1 cellular context compared by ENCODE assay signal in genomic region chr20:50464026-50464724, GRCh38.
A peak's percentile ranks its signal among the peaks of the same experiment; 100 is the strongest.
TF ChIP-seq lines count a peak whose summit lies in the region.

No MANE protein-coding gene starts in this region.

TF ChIP-seq in HepG2, 621 proteins besides CTCF, POLR2A, EP300 and RAD21 (continued from another document and continues in another):
- TF ChIP-seq, protein P1, sequence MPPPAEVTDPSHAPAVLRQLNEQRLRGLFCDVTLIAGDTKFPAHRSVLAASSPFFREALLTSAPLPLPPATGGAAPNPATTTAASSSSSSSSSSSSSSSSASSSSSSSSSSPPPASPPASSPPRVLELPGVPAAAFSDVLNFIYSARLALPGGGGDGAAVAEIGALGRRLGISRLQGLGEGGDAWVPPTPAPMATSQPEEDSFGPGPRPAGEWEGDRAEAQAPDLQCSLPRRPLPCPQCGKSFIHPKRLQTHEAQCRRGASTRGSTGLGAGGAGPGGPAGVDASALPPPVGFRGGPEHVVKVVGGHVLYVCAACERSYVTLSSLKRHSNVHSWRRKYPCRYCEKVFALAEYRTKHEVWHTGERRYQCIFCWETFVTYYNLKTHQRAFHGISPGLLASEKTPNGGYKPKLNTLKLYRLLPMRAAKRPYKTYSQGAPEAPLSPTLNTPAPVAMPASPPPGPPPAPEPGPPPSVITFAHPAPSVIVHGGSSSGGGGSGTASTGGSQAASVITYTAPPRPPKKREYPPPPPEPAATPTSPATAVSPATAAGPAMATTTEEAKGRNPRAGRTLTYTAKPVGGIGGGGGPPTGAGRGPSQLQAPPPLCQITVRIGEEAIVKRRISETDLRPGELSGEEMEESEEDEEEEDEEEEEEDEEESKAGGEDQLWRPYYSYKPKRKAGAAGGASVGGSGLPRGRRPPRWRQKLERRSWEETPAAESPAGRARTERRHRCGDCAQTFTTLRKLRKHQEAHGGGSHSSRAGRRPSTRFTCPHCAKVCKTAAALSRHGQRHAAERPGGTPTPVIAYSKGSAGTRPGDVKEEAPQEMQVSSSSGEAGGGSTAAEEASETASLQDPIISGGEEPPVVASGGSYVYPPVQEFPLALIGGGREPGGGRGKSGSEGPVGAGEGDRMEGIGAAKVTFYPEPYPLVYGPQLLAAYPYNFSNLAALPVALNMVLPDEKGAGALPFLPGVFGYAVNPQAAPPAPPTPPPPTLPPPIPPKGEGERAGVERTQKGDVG (CRISPR knock-in tag; IDR thresholded peaks at IDR 0.05; ENCODE audit: borderline replicate concordance): peak; percentile 47; the same call in 1 of the 2 replicates
- no peak for TF ChIP-seq ZNF773 (CRISPR knock-in tag; IDR thresholded peaks at IDR 0.05; ENCODE audit: borderline replicate concordance)
- TF ChIP-seq THYN1 (CRISPR knock-in tag; IDR thresholded peaks at IDR 0.05; ENCODE audit: borderline replicate concordance, low read depth): no peak
- peak; percentile 55; the same call in 1 of the 2 replicates for TF ChIP-seq ZNF362 (CRISPR knock-in tag; IDR thresholded peaks at IDR 0.05; ENCODE audit: borderline replicate concordance)
- no peak for TF ChIP-seq MATR3 (CRISPR knock-in tag; IDR thresholded peaks at IDR 0.05)
- TF ChIP-seq ZNF282 (IDR thresholded peaks at IDR 0.05; ENCODE audit: partially characterized antibody): no peak
- TF ChIP-seq UBTF (CRISPR knock-in tag; IDR thresholded peaks at IDR 0.05): peak; percentile 58; the same call in 1 of the 2 replicates
- TF ChIP-seq MTF2 (CRISPR knock-in tag; IDR thresholded peaks at IDR 0.05; ENCODE audit: borderline replicate concordance): no peak
- no peak for TF ChIP-seq SIN3B (IDR thresholded peaks at IDR 0.05; ENCODE audit: low read length)
- peak; percentile 88 for TF ChIP-seq NRL (CRISPR knock-in tag; IDR thresholded peaks at IDR 0.05; ENCODE audit: borderline replicate concordance)
- no peak for TF ChIP-seq ZNF224 (CRISPR knock-in tag; IDR thresholded peaks at IDR 0.05)
- no peak for TF ChIP-seq ZBTB1 (CRISPR knock-in tag; IDR thresholded peaks at IDR 0.05; ENCODE audit: borderline replicate concordance)
- no peak for TF ChIP-seq ETS1 (CRISPR knock-in tag; IDR thresholded peaks at IDR 0.05)
- TF ChIP-seq SP5 (CRISPR knock-in tag; IDR thresholded peaks at IDR 0.05; ENCODE audit: borderline replicate concordance, low read depth): no peak
- TF ChIP-seq IKZF5 (CRISPR knock-in tag; IDR thresholded peaks at IDR 0.05): 0 out of 2 replicates have a peak, but pooled peaks have one; percentile 20
- TF ChIP-seq FOXK2 (IDR thresholded peaks at IDR 0.05): no peak
- no peak for TF ChIP-seq TBL1XR1 (IDR thresholded peaks at IDR 0.05; ENCODE audit: borderline replicate concordance, low read length, partially characterized antibody)
- no peak for TF ChIP-seq SP1 (IDR thresholded peaks at IDR 0.05)
- 0 out of 2 replicates have a peak, but pooled peaks have one; percentile 12 for TF ChIP-seq SP1 (CRISPR knock-in tag; IDR thresholded peaks at IDR 0.05)
- TF ChIP-seq ZMYM3 (CRISPR knock-in tag; IDR thresholded peaks at IDR 0.05): peak; percentile 99
- no peak for TF ChIP-seq SIX4 (CRISPR knock-in tag; IDR thresholded peaks at IDR 0.05)
- no peak for TF ChIP-seq HNRNPLL (IDR thresholded peaks at IDR 0.05; ENCODE audit: low read depth, low read length, poor library complexity, severe bottlenecking)
- no peak for TF ChIP-seq CENPT (CRISPR knock-in tag; IDR thresholded peaks at IDR 0.05; ENCODE audit: low read depth)
- TF ChIP-seq, protein P2, sequence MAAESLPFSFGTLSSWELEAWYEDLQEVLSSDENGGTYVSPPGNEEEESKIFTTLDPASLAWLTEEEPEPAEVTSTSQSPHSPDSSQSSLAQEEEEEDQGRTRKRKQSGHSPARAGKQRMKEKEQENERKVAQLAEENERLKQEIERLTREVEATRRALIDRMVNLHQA (CRISPR knock-in tag; IDR thresholded peaks at IDR 0.05): no peak
- TF ChIP-seq ARNT2 (CRISPR knock-in tag; IDR thresholded peaks at IDR 0.05; ENCODE audit: low read depth): peak; percentile 75; the same call in 1 of the 2 replicates
- no peak for TF ChIP-seq ZNF274 (CRISPR knock-in tag; IDR thresholded peaks at IDR 0.05)
- no peak for TF ChIP-seq AGO2 (optimal IDR thresholded peaks at IDR 0.05; ENCODE audit: low read depth, low read length)
- no peak; the same call in 1 of the 2 replicates for TF ChIP-seq ZMAT3 (CRISPR knock-in tag; conservative IDR thresholded peaks at IDR 0.05)
- TF ChIP-seq ZNF136 (CRISPR knock-in tag; IDR thresholded peaks at IDR 0.05; ENCODE audit: low read depth): peak; percentile 17; the same call in 1 of the 2 replicates
- no peak for TF ChIP-seq HMGA1 (CRISPR knock-in tag; conservative IDR thresholded peaks at IDR 0.05)
- TF ChIP-seq HMG20B (CRISPR knock-in tag; conservative IDR thresholded peaks at IDR 0.05): no peak
- no peak for TF ChIP-seq DNMT1 (CRISPR knock-in tag; IDR thresholded peaks at IDR 0.05)
- TF ChIP-seq ZNF512 (CRISPR knock-in tag; IDR thresholded peaks at IDR 0.05): no peak
- TF ChIP-seq ZNF563 (CRISPR knock-in tag; IDR thresholded peaks at IDR 0.05): no peak
- no peak; the same call in 1 of the 2 replicates for TF ChIP-seq FOSL2 (CRISPR knock-in tag; IDR thresholded peaks at IDR 0.05)
- TF ChIP-seq ZNF724P (CRISPR knock-in tag; IDR thresholded peaks at IDR 0.05; ENCODE audit: borderline replicate concordance): no peak; the same call in 1 of the 2 replicates
- TF ChIP-seq, protein P3, sequence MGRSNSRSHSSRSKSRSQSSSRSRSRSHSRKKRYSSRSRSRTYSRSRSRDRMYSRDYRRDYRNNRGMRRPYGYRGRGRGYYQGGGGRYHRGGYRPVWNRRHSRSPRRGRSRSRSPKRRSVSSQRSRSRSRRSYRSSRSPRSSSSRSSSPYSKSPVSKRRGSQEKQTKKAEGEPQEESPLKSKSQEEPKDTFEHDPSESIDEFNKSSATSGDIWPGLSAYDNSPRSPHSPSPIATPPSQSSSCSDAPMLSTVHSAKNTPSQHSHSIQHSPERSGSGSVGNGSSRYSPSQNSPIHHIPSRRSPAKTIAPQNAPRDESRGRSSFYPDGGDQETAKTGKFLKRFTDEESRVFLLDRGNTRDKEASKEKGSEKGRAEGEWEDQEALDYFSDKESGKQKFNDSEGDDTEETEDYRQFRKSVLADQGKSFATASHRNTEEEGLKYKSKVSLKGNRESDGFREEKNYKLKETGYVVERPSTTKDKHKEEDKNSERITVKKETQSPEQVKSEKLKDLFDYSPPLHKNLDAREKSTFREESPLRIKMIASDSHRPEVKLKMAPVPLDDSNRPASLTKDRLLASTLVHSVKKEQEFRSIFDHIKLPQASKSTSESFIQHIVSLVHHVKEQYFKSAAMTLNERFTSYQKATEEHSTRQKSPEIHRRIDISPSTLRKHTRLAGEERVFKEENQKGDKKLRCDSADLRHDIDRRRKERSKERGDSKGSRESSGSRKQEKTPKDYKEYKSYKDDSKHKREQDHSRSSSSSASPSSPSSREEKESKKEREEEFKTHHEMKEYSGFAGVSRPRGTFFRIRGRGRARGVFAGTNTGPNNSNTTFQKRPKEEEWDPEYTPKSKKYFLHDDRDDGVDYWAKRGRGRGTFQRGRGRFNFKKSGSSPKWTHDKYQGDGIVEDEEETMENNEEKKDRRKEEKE (IDR thresholded peaks at IDR 0.05): no peak
- TF ChIP-seq PHF8 (CRISPR knock-in tag; IDR thresholded peaks at IDR 0.05): peak; percentile 57; the same call in 1 of the 2 replicates
- TF ChIP-seq IRF2 (CRISPR knock-in tag; IDR thresholded peaks at IDR 0.05): peak; percentile 57
- TF ChIP-seq ZSCAN9 (CRISPR knock-in tag; IDR thresholded peaks at IDR 0.05; ENCODE audit: borderline replicate concordance): no peak
- no peak for TF ChIP-seq KLF15 (CRISPR knock-in tag; IDR thresholded peaks at IDR 0.05; ENCODE audit: borderline replicate concordance)
- no peak for TF ChIP-seq ZNF569 (CRISPR knock-in tag; IDR thresholded peaks at IDR 0.05; ENCODE audit: borderline replicate concordance)
- TF ChIP-seq ZNF296 (CRISPR knock-in tag; conservative IDR thresholded peaks at IDR 0.05): no peak
- TF ChIP-seq E2F5 (CRISPR knock-in tag; conservative IDR thresholded peaks at IDR 0.05): 0 out of 2 replicates have a peak, but pooled peaks have one; percentile 48
- TF ChIP-seq ZNF292 (CRISPR knock-in tag; IDR thresholded peaks at IDR 0.05; ENCODE audit: borderline replicate concordance, low read depth): 0 out of 2 replicates have a peak, but pooled peaks have one; percentile 32
- peak; percentile 13; the same call in 1 of the 2 replicates for TF ChIP-seq RARA (CRISPR knock-in tag; IDR thresholded peaks at IDR 0.05)
- TF ChIP-seq CC2D1A (CRISPR knock-in tag; IDR thresholded peaks at IDR 0.05): no peak
- TF ChIP-seq FLYWCH1 (CRISPR knock-in tag; IDR thresholded peaks at IDR 0.05): no peak
- no peak for TF ChIP-seq KAT8 (CRISPR knock-in tag; IDR thresholded peaks at IDR 0.05)
- TF ChIP-seq, protein P4, sequence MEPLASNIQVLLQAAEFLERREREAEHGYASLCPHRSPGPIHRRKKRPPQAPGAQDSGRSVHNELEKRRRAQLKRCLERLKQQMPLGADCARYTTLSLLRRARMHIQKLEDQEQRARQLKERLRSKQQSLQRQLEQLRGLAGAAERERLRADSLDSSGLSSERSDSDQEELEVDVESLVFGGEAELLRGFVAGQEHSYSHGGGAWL (CRISPR knock-in tag; IDR thresholded peaks at IDR 0.05): peak; percentile 63; the same call in 1 of the 2 replicates
- 0 out of 2 replicates have a peak, but pooled peaks have one; percentile 21 for TF ChIP-seq ZNF557 (CRISPR knock-in tag; IDR thresholded peaks at IDR 0.05)
- no peak for TF ChIP-seq ZNF589 (CRISPR knock-in tag; conservative IDR thresholded peaks at IDR 0.05)
- TF ChIP-seq ZBTB20 (CRISPR knock-in tag; IDR thresholded peaks at IDR 0.05; ENCODE audit: borderline replicate concordance, low read depth): no peak
